Comparison of ENCODE assay signal across 26 cellular contexts in the genomic region with DNA sequence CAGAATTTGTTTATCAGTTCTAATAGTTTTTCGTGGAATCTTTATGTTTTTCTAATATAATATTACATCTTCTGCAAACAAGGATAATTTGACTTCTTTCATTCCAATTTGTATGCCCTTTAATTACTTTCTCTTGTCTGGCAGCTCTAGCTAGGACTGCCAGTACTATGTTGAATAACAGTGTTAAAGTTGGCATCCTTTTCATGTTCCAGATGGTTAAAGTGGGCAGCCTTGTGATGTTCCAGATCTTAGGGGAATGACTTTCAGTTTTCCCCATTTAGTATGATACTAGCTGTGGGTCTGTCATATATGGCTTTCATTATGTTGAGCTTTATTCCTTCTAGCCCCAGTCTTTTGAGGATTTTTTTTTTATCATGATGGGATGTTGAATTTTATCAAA.
"Had no signal": no experiment of that assay in that cellular context is flagged by ENCODE, and none has a peak within 500 bp of the region (broad histone marks: within the 10 kb centered on the region; RNA-seq: fewer than 3 reads in every experiment).

No MANE protein-coding gene starts in this region.

- H3K27me3 Mint-ChIP-seq: progenitor cell of endocrine pancreas had no signal

- ATAC-seq: lower lobe of right lung; natural killer cell; sciatic nerve; stimulated activated naive B cell treated with anti-CD40 and anti-IgM and Interleukin-4, amounts not matched to agents 10 μg/mL and 1 μg/mL and 100 μg/mL, for 72 hours; stimulated activated naive CD8-positive, alpha-beta T cell treated with anti-CD3 and anti-CD28 coated beads, Interleukin-15, Interleukin-2, amounts not matched to agents 100 U/mL and 50 U/mL, for 24 hours; upper lobe of right lung had no signal

- FAIRE-seq: keratinocyte, urothelium cell line had no signal

- H3K4me1 ChIP-seq: heart right ventricle, lower lobe of right lung, right atrium auricular region, stomach, suprapubic skin, tibial artery, upper lobe of right lung had no signal

- H3K4me1 Mint-ChIP-seq: naive B cell; natural killer cell; stimulated activated naive B cell treated with anti-CD40 and anti-IgM and Interleukin-4, amounts not matched to agents 10 μg/mL and 1 μg/mL and 100 μg/mL, for 72 hours had no signal

- H3K4me3 ChIP-seq: heart right ventricle, hepatocyte, lower lobe of right lung, ovary, right atrium auricular region, skin epidermis, stomach, suprapubic skin, thoracic aorta, tibial artery, upper lobe of right lung had no signal

- H3K36me3 ChIP-seq: heart right ventricle, lower lobe of right lung, ovary, right atrium auricular region, stomach, suprapubic skin, thoracic aorta, tibial artery, upper lobe of right lung had no signal

- H3K27ac Mint-ChIP-seq: natural killer cell; progenitor cell of endocrine pancreas; stimulated activated naive B cell treated with anti-CD40 and anti-IgM and Interleukin-4, amounts not matched to agents 10 μg/mL and 1 μg/mL and 100 μg/mL, for 72 hours had no signal

- H3K4me3 Mint-ChIP-seq: naive B cell; natural killer cell; stimulated activated naive B cell treated with anti-CD40 and anti-IgM and Interleukin-4, amounts not matched to agents 10 μg/mL and 1 μg/mL and 100 μg/mL, for 72 hours had no signal

- H3K27ac ChIP-seq: heart right ventricle, hepatocyte, lower lobe of right lung, ovary, skin epidermis, stomach, suprapubic skin, thoracic aorta, tibial artery, upper lobe of right lung had no signal

- H3K9me3 ChIP-seq: lower lobe of right lung, ovary, suprapubic skin, thoracic aorta, upper lobe of right lung had no signal

- H3K36me3 Mint-ChIP-seq: naive B cell; natural killer cell; stimulated activated naive B cell treated with anti-CD40 and anti-IgM and Interleukin-4, amounts not matched to agents 10 μg/mL and 1 μg/mL and 100 μg/mL, for 72 hours had no signal

- DNase-seq: heart right ventricle; lower lobe of right lung; mammary epithelial cell; mesenchymal stem cell; naive B cell; natural killer cell; ovary; stimulated activated CD4-positive, alpha-beta T cell treated with anti-CD3 and anti-CD28 coated beads, Interleukin-12 subunit alpha, Interleukin-12 subunit beta, amount 100 ng/mL, for 4 hours; stimulated activated CD4-positive, alpha-beta T cell treated with anti-CD3 and anti-CD28 coated beads, Interleukin-15, amount 100 ng/mL, for 24 hours; stimulated activated CD4-positive, alpha-beta T cell treated with anti-CD3 and anti-CD28 coated beads, Interleukin-2, amount 100 ng/mL, for 24 hours; stimulated activated CD4-positive, alpha-beta T cell treated with anti-CD3 and anti-CD28 coated beads, Interleukin-4, amount 100 ng/mL, for 1 hour; stimulated activated naive B cell treated with anti-CD40 and anti-IgM and Interleukin-4, amounts not matched to agents 10 μg/mL and 1 μg/mL and 100 μg/mL, for 72 hours; stimulated activated naive CD8-positive, alpha-beta T cell treated with anti-CD3 and anti-CD28 coated beads, Interleukin-15, Interleukin-2, amounts not matched to agents 100 U/mL and 50 U/mL, for 24 hours; stomach; tibial artery; trophoblast cell; upper lobe of right lung had no signal
